ENCODE assay signal across 3 cellular contexts in genomic region chr11:28104984-28105383, GRCh38.
TF ChIP-seq lines count a peak whose summit lies in the region.

No MANE protein-coding gene starts in this region.

TF ChIP-seq in SK-N-SH, 30 proteins besides CTCF, POLR2A, EP300 and RAD21:
- TF ChIP-seq NFIC (IDR thresholded peaks at IDR 0.05; ENCODE audit: borderline replicate concordance) (no peak), TEAD4 (IDR thresholded peaks at IDR 0.05; ENCODE audit: borderline replicate concordance, insufficient read depth) (no peak), TCF12 (IDR thresholded peaks at IDR 0.05) (no peak), USF2 (IDR thresholded peaks at IDR 0.05; ENCODE audit: borderline replicate concordance, low read depth, low read length) (no peak), GABPA (IDR thresholded peaks at IDR 0.05; ENCODE audit: low read depth) (no peak), FOSL2 (IDR thresholded peaks at IDR 0.05; ENCODE audit: borderline replicate concordance, low read depth) (no peak), PBX3 (IDR thresholded peaks at IDR 0.05) (no peak), YY1 (IDR thresholded peaks at IDR 0.05; ENCODE audit: low read depth) (no peak), MXI1 (IDR thresholded peaks at IDR 0.05; ENCODE audit: low read depth, low read length) (no peak), EZH2phosphoT487 (IDR thresholded peaks at IDR 0.05; ENCODE audit: borderline replicate concordance, low read depth) (no peak), MAX (IDR thresholded peaks at IDR 0.05; ENCODE audit: low read depth) (no peak), CHD2 (IDR thresholded peaks at IDR 0.05; ENCODE audit: low read length, partially characterized antibody) (no peak), RFX5 (IDR thresholded peaks at IDR 0.05; ENCODE audit: low read length) (no peak), GATA2 (CRISPR knock-in tag; IDR thresholded peaks at IDR 0.05) (no peak), NRF1 (IDR thresholded peaks at IDR 0.05; ENCODE audit: low read depth, low read length) (no peak), FOXM1 (IDR thresholded peaks at IDR 0.05; ENCODE audit: low read depth) (no peak), ZBTB33 (IDR thresholded peaks at IDR 0.05; ENCODE audit: borderline replicate concordance, low read depth) (no peak)

TF ChIP-seq in SK-N-SH treated with all-trans-retinoic acid at 6 μM for 48 hours, 23 proteins besides CTCF, POLR2A, EP300 and RAD21:
- no peak for TF ChIP-seq CSDC2 (CRISPR knock-in tag; IDR thresholded peaks at IDR 0.05)

TF ChIP-seq in GM12878, 131 proteins besides CTCF, POLR2A, EP300 and RAD21:
- TF ChIP-seq CREM (IDR thresholded peaks at IDR 0.05; ENCODE audit: low read depth) (no peak), ASH2L (IDR thresholded peaks at IDR 0.05; ENCODE audit: borderline replicate concordance, low read depth) (no peak), SPI1 (IDR thresholded peaks at IDR 0.05; ENCODE audit: borderline replicate concordance, insufficient read depth, low read depth, low read length) (no peak), ZNF274 (IDR thresholded peaks at IDR 0.05; ENCODE audit: insufficient read depth, insufficient read length) (no peak), YBX1 (IDR thresholded peaks at IDR 0.05) (no peak), BRCA1 (IDR thresholded peaks at IDR 0.05; ENCODE audit: low read depth, low read length) (no peak), BHLHE40 (IDR thresholded peaks at IDR 0.05; ENCODE audit: borderline replicate concordance in 1 of 2, low read depth in 2 of 2, low read length in 1 of 2) (no peak), SRF (IDR thresholded peaks at IDR 0.05; ENCODE audit: low read depth in 2 of 2, low read length in 2 of 2) (no peak), POLR2AphosphoS5 (IDR thresholded peaks at IDR 0.05; ENCODE audit: low read length) (no peak), CEBPB (IDR thresholded peaks at IDR 0.05; ENCODE audit: borderline replicate concordance in 1 of 2, low read depth in 2 of 2, low read length in 2 of 2) (no peak), RAD51 (IDR thresholded peaks at IDR 0.05) (no peak), ATF3 (IDR thresholded peaks at IDR 0.05; ENCODE audit: borderline replicate concordance, extremely low read depth, low read depth, low read length) (no peak), RELB (IDR thresholded peaks at IDR 0.05; ENCODE audit: low read depth) (no peak), PAX8 (IDR thresholded peaks at IDR 0.05) (no peak), BCL11A (IDR thresholded peaks at IDR 0.05; ENCODE audit: low read depth, low read length) (no peak), SMAD5 (IDR thresholded peaks at IDR 0.05; ENCODE audit: low read depth) (no peak), RELA (IDR thresholded peaks at IDR 0.05; ENCODE audit: borderline replicate concordance, partially characterized antibody) (no peak), ZNF207 (IDR thresholded peaks at IDR 0.05; ENCODE audit: borderline replicate concordance) (no peak)
